ENCODE assay signal across 13 cellular contexts in the genomic region with DNA sequence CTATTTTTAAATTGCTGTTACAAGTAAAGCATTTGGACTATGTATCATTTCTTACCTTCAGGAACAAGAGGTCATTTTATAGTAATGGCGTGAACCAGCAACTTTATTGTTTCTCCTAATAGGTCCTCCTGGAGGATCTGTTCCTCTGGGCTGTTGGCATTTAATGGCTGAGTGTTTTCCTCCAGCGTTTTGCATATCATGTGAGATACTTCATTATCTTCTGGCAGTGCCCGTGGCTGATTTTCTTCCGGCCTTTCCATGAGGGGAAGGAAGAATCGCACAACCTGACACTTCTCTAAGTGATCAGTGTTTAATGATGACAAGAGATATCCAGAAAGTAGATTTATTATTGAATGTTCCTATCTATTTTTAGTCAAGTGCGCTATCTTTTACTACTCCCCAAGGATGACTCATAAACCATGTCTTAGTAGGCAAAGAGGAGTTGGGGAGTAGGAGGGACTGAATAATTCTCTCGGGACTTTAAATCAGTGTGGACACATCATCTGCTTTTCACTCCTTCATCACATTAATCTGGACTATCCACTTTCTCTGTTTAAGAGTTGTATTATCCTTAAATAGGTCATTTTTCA.
DNase-seq lines count a peak whose midpoint lies in the region; ATAC-seq and TF ChIP-seq lines count a peak whose summit lies in the region.
"Had no signal": no experiment of that assay in that cellular context is flagged by ENCODE, and none has a peak within 500 bp of the region (broad histone marks: within the 10 kb centered on the region; RNA-seq: fewer than 3 reads in every experiment).

No MANE protein-coding gene starts in this region.

- H3K27ac Mint-ChIP-seq in nephron progenitor cell, result peak overlapping the region; percentile 95
- H3K27ac Mint-ChIP-seq in activated T-cell treated with anti-CD3 and anti-CD28 coated beads, Interleukin-2, amount 50 U/mL, for 72 hours, result no peak overlapping the region
- H3K27ac Mint-ChIP-seq: activated CD4-positive, alpha-beta T cell treated with anti-CD3 and anti-CD28 coated beads, Interleukin-2, amount 10 ng/mL, durations not matched to agents 24 days and 14 days; activated naive CD4-positive, alpha-beta T cell treated with anti-CD3 and anti-CD28 coated beads, Interleukin-2, amount 10 ng/mL, durations not matched to agents 7 days and 5 days; CD4-positive, alpha-beta memory T cell had no signal

- no peaks in the 10 kb centered on the region for H4K20me1 ChIP-seq in BLaER1 treated with 17β-estradiol and CSF1 and Interleukin-3, amounts not matched to agents 10 nM and 100 nM

- H3K27ac ChIP-seq in BLaER1 treated with 17β-estradiol and CSF1 and Interleukin-3, amounts not matched to agents 10 nM and 100 nM, result peak overlapping the region in 4 of 11 experiments; percentile 33 to 53 (median 50); a peak in 6 of 22 replicates
- H3K27ac ChIP-seq: right lobe of liver, upper lobe of right lung had no signal

- peaks cover 59% of the 10 kb centered on the region for H3K4me1 Mint-ChIP-seq in nephron progenitor cell
- no peaks in the 10 kb centered on the region for H3K4me1 Mint-ChIP-seq in activated T-cell treated with anti-CD3 and anti-CD28 coated beads, Interleukin-2, amount 50 U/mL, for 72 hours (ENCODE audit: low read depth)
- H3K4me1 Mint-ChIP-seq in activated T-cell treated with anti-CD3 and anti-CD28 coated beads, Interleukin-2, amount 50 U/mL, for 4 hours (ENCODE audit: low read depth), result no peaks in the 10 kb centered on the region
- H3K4me1 Mint-ChIP-seq: activated CD4-positive, alpha-beta T cell treated with anti-CD3 and anti-CD28 coated beads, Interleukin-2, amount 10 ng/mL, durations not matched to agents 24 days and 14 days; activated naive CD4-positive, alpha-beta T cell treated with anti-CD3 and anti-CD28 coated beads, Interleukin-2, amount 10 ng/mL, durations not matched to agents 7 days and 5 days; CD4-positive, alpha-beta memory T cell had no signal

- H3K36me3 Mint-ChIP-seq in nephron progenitor cell (ENCODE audit: low read depth), result peaks cover 42% of the 10 kb centered on the region
- no peaks in the 10 kb centered on the region for H3K36me3 Mint-ChIP-seq in activated T-cell treated with anti-CD3 and anti-CD28 coated beads, Interleukin-2, amount 50 U/mL, for 72 hours (ENCODE audit: insufficient read depth in 2 of 2)
- H3K36me3 Mint-ChIP-seq in activated T-cell treated with anti-CD3 and anti-CD28 coated beads, Interleukin-2, amount 50 U/mL, for 4 hours (ENCODE audit: insufficient read depth), result no peaks in the 10 kb centered on the region
- H3K36me3 Mint-ChIP-seq: activated naive CD4-positive, alpha-beta T cell treated with anti-CD3 and anti-CD28 coated beads, Interleukin-2, amount 10 ng/mL, durations not matched to agents 7 days and 5 days; CD4-positive, alpha-beta memory T cell had no signal

- H3K9me3 ChIP-seq in BLaER1 treated with 17β-estradiol and CSF1 and Interleukin-3, amounts not matched to agents 10 nM and 100 nM (replicated peaks in 1 of 11), result no peaks in the 10 kb centered on the region
- H3K9me3 ChIP-seq: right lobe of liver, upper lobe of right lung had no signal

- no peak for TF ChIP-seq POLR2A in erythroblast (IDR thresholded peaks at IDR 0.05; ENCODE audit: low read length)

- no peak overlapping the region for H3K4me3 Mint-ChIP-seq in nephron progenitor cell
- H3K4me3 Mint-ChIP-seq in activated T-cell treated with anti-CD3 and anti-CD28 coated beads, Interleukin-2, amount 50 U/mL, for 72 hours, result no peak overlapping the region
- no peak overlapping the region for H3K4me3 Mint-ChIP-seq in activated T-cell treated with anti-CD3 and anti-CD28 coated beads, Interleukin-2, amount 50 U/mL, for 4 hours
- H3K4me3 Mint-ChIP-seq: activated CD4-positive, alpha-beta T cell treated with anti-CD3 and anti-CD28 coated beads, Interleukin-2, amount 10 ng/mL, durations not matched to agents 24 days and 14 days; activated naive CD4-positive, alpha-beta T cell treated with anti-CD3 and anti-CD28 coated beads, Interleukin-2, amount 10 ng/mL, durations not matched to agents 7 days and 5 days; CD4-positive, alpha-beta memory T cell had no signal

- no peak for ATAC-seq in activated T-cell treated with anti-CD3 and anti-CD28 coated beads, Interleukin-2, amount 50 U/mL, for 72 hours (replicated peaks in 1 of 2)
- ATAC-seq in GM21529 (IDR thresholded peaks at IDR 0.05; ENCODE audit: unreplicated experiment), result no peak
- no peak for ATAC-seq in activated T-cell treated with anti-CD3 and anti-CD28 coated beads, Interleukin-2, amount 50 U/mL, for 4 hours
- ATAC-seq: right lobe of liver, upper lobe of right lung had no signal

- H3K27me3 Mint-ChIP-seq in nephron progenitor cell (ENCODE audit: low read depth, poor library complexity), result no peaks in the 10 kb centered on the region
- no peaks in the 10 kb centered on the region for H3K27me3 Mint-ChIP-seq in activated T-cell treated with anti-CD3 and anti-CD28 coated beads, Interleukin-2, amount 50 U/mL, for 72 hours (ENCODE audit: low read depth)
- no peaks in the 10 kb centered on the region for H3K27me3 Mint-ChIP-seq in activated T-cell treated with anti-CD3 and anti-CD28 coated beads, Interleukin-2, amount 50 U/mL, for 4 hours (ENCODE audit: low read depth)
- H3K27me3 Mint-ChIP-seq: activated CD4-positive, alpha-beta T cell treated with anti-CD3 and anti-CD28 coated beads, Interleukin-2, amount 10 ng/mL, durations not matched to agents 24 days and 14 days; activated naive CD4-positive, alpha-beta T cell treated with anti-CD3 and anti-CD28 coated beads, Interleukin-2, amount 10 ng/mL, durations not matched to agents 7 days and 5 days; CD4-positive, alpha-beta memory T cell had no signal

- peak overlapping the region in 3 of 10 experiments; percentile 12 to 26 (median 18); a peak in 1 of 20 replicates for H3K4me3 ChIP-seq in BLaER1 treated with 17β-estradiol and CSF1 and Interleukin-3, amounts not matched to agents 10 nM and 100 nM
- no peak overlapping the region for H3K4me3 ChIP-seq in fibroblast of mammary gland (ENCODE audit: control insufficient read depth, low read depth, low read length)
- H3K4me3 ChIP-seq: right lobe of liver, upper lobe of right lung had no signal

- H3K27me3 ChIP-seq in BLaER1 treated with 17β-estradiol and CSF1 and Interleukin-3, amounts not matched to agents 10 nM and 100 nM, result no peaks in the 10 kb centered on the region
- H3K27me3 ChIP-seq: right lobe of liver, upper lobe of right lung had no signal

- peak; percentile 29 for DNase-seq in NCI-H187 treated with DMSO at 0.1 percent for 48 hours (lab: John Stamatoyannopoulos, UW)
- DNase-seq in fibroblast of mammary gland (ENCODE audit: low read depth), result peak; percentile 88
- peak; percentile 16 for DNase-seq in nephron progenitor cell
- no peak for DNase-seq in activated T-cell treated with anti-CD3 and anti-CD28 coated beads, Interleukin-2, amount 50 U/mL, for 72 hours
- DNase-seq in activated T-cell treated with anti-CD3 and anti-CD28 coated beads, Interleukin-2, amount 50 U/mL, for 4 hours, result no peak
- no peak for DNase-seq in erythroblast (lab: John Stamatoyannopoulos, UW)
- DNase-seq: activated CD4-positive, alpha-beta T cell treated with anti-CD3 and anti-CD28 coated beads, Interleukin-2, amount 10 ng/mL, durations not matched to agents 24 days and 14 days; activated naive CD4-positive, alpha-beta T cell treated with anti-CD3 and anti-CD28 coated beads, Interleukin-2, amount 10 ng/mL, durations not matched to agents 7 days and 5 days; CD4-positive, alpha-beta memory T cell; right lobe of liver; upper lobe of right lung had no signal

- H3K4me1 ChIP-seq in BLaER1 treated with 17β-estradiol and CSF1 and Interleukin-3, amounts not matched to agents 10 nM and 100 nM, result peaks cover 26 to 53% (median 42%) of the 10 kb centered on the region in 10 experiments
- H3K4me1 ChIP-seq: right lobe of liver had no signal

- TF ChIP-seq CTCF in fibroblast of mammary gland (conservative IDR thresholded peaks at IDR 0.05; ENCODE audit: control insufficient read depth, insufficient read depth, low read depth, low read length) (no peak), nephron progenitor cell (IDR thresholded peaks at IDR 0.05) (no peak)

- H3K36me3 ChIP-seq in BLaER1 treated with 17β-estradiol and CSF1 and Interleukin-3, amounts not matched to agents 10 nM and 100 nM, result no peaks in the 10 kb centered on the region
- H3K36me3 ChIP-seq: right lobe of liver, upper lobe of right lung had no signal

- H3K4me2 ChIP-seq in BLaER1 treated with 17β-estradiol and CSF1 and Interleukin-3, amounts not matched to agents 10 nM and 100 nM, result peak overlapping the region; percentile 60 to 89 (median 80)

- no peak overlapping the region; a peak in 1 of 22 replicates for H3K9ac ChIP-seq in BLaER1 treated with 17β-estradiol and CSF1 and Interleukin-3, amounts not matched to agents 10 nM and 100 nM

- no peaks in the 10 kb centered on the region for H3K9me3 Mint-ChIP-seq in nephron progenitor cell
- H3K9me3 Mint-ChIP-seq in activated T-cell treated with anti-CD3 and anti-CD28 coated beads, Interleukin-2, amount 50 U/mL, for 72 hours, result peaks cover 0 to 2% of the 10 kb centered on the region in 2 donors
- H3K9me3 Mint-ChIP-seq in activated T-cell treated with anti-CD3 and anti-CD28 coated beads, Interleukin-2, amount 50 U/mL, for 4 hours, result no peaks in the 10 kb centered on the region
- H3K9me3 Mint-ChIP-seq: activated CD4-positive, alpha-beta T cell treated with anti-CD3 and anti-CD28 coated beads, Interleukin-2, amount 10 ng/mL, durations not matched to agents 24 days and 14 days had no signal

Comparison
In these comparisons a context has a peak if more than half of its experiments do, and no peak if none do; other contexts are left out.
1. DNase-seq: peak in NCI-H187 treated with DMSO at 0.1 percent for 48 hours (single experiment), fibroblast of mammary gland (single experiment) and nephron progenitor cell (single experiment); none in activated T-cell treated with anti-CD3 and anti-CD28 coated beads, Interleukin-2, amount 50 U/mL, for 72 hours (0 of 2), activated T-cell treated with anti-CD3 and anti-CD28 coated beads, Interleukin-2, amount 50 U/mL, for 4 hours (single experiment) and erythroblast (0 of 2).